ENCODE assay signal across 2 cellular contexts in the genomic region with DNA sequence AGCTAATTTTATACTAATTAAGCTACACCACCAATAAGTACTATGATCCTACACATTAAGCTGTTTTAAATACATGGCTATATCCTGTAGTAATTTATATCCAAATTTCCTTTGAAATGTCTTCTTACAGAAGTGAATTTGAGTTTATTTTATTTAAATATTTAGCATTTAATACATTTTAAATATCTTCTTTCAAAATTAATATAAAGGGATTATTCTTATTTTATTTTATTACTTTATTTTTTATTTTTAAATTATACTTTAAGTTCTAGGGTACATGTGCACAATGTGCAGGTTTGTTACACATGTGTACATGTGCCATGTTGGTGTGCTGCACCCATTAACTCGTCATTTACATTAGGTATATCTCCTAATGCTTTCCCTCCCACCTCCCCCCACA.
DNase-seq lines count a peak whose midpoint lies in the region; ATAC-seq, FAIRE-seq and TF ChIP-seq lines count a peak whose summit lies in the region.
"Not testable (repeated sequence)": the region's sequence is repeated elsewhere in the genome, so short reads cannot be mapped to it uniquely, and the experiment has no call there.

No MANE protein-coding gene starts in this region.

- intact Hi-C loops in kidney (cut with DNase I) = not testable (repeated sequence)

- not testable (repeated sequence) for H3K4me1 ChIP-seq in kidney (ENCODE audit: control insufficient read depth in 1 of 2, insufficient read depth in 1 of 2, low read depth in 1 of 2, low read length in 2 of 2)

- not testable (repeated sequence) for H3K36me3 ChIP-seq in kidney (ENCODE audit: control insufficient read depth in 1 of 2, insufficient read depth in 2 of 2, low read length in 2 of 2)

- H3K4me3 ChIP-seq in kidney (ENCODE audit: low read length in 2 of 2) = not testable (repeated sequence)

- H3K36me3 Mint-ChIP-seq in WTC11 = not testable (repeated sequence)

- peak; percentile 8 for FAIRE-seq in kidney (lab: Jason Lieb, UNC)

- ATAC-seq in WTC11 = not testable (repeated sequence)

- not testable (repeated sequence) for H3K9me3 ChIP-seq in kidney (ENCODE audit: control insufficient read depth in 1 of 2, low read length in 2 of 2)

- not testable (repeated sequence) for TF ChIP-seq CTCF in WTC11 (IDR thresholded peaks at IDR 0.05); kidney (IDR thresholded peaks at IDR 0.05; ENCODE audit: borderline replicate concordance, extremely low read depth, insufficient read depth)

- H3K27ac ChIP-seq in kidney (ENCODE audit: low read depth in 2 of 2, low read length in 2 of 2) = not testable (repeated sequence)

- POLR2A ChIA-PET in WTC11 (lab: Charles Lee) = not testable (repeated sequence)

- peaks cover 14% of the 10 kb centered on the region for H3K9me3 Mint-ChIP-seq in WTC11

- H3K4me1 Mint-ChIP-seq in WTC11 = not testable (repeated sequence)

- H3K27ac Mint-ChIP-seq in WTC11 = not testable (repeated sequence)

- not testable (repeated sequence) for DNase-seq in WTC11 (ENCODE audit: low spot score); kidney

- CTCF ChIA-PET in WTC11 (lab: Charles Lee) = not testable (repeated sequence)

- H3K4me3 Mint-ChIP-seq in WTC11 = not testable (repeated sequence)

- peaks cover 84% of the 10 kb centered on the region for H3K27me3 Mint-ChIP-seq in WTC11 (ENCODE audit: low read depth)

- not testable (repeated sequence) for H3K9ac ChIP-seq in kidney (ENCODE audit: low read length in 2 of 2)

TF ChIP-seq in WTC11, 78 proteins besides CTCF, POLR2A, EP300 and RAD21:
- peak; percentile 91 for TF ChIP-seq HMGA2 (CRISPR knock-in tag; IDR thresholded peaks at IDR 0.05)
TF ChIP-seq in WTC11: peak in this region for 1; not testable (repeated sequence) for 77.
